38 cellular contexts compared by ENCODE assay signal in genomic region chr12:49899286-49899843, GRCh38. TPM values are rescaled to one million over a fixed set of nuclear protein-coding genes. Genes with fewer than 3 reads are reported as not detected.
"Had no signal": no experiment of that assay in that cellular context is flagged by ENCODE, and none has a peak within 500 bp of the region (broad histone marks: within the 10 kb centered on the region; RNA-seq: fewer than 3 reads in every experiment).

No MANE protein-coding gene starts in this region.

- H3K27ac ChIP-seq: body of pancreas, breast epithelium, KMS-11, PC-9, RWPE1, SJCRH30, SK-N-MC had no signal

- H3K4me3 Mint-ChIP-seq: activated CD4-positive, alpha-beta T cell treated with anti-CD3 and anti-CD28 coated beads for 36 hours; activated CD4-positive, alpha-beta T cell treated with anti-CD3 and anti-CD28 coated beads, Interleukin-2, amount 10 ng/mL, durations not matched to agents 7 days and 5 days; activated CD8-positive, alpha-beta T cell treated with anti-CD3 and anti-CD28 coated beads, Interleukin-2, amount 10 ng/mL, durations not matched to agents 7 days and 5 days; activated naive CD4-positive, alpha-beta T cell treated with anti-CD3 and anti-CD28 coated beads, Interleukin-2, amount 50 U/mL, for 24 hours; activated naive CD8-positive, alpha-beta T cell treated with anti-CD3 and anti-CD28 coated beads, Interleukin-2, amount 10 ng/mL, durations not matched to agents 7 days and 5 days; activated T-cell treated with anti-CD3 and anti-CD28 coated beads, Interleukin-2, amount 50 U/mL, for 24 hours had no signal

- DNase-seq: activated CD4-positive, alpha-beta T cell treated with anti-CD3 and anti-CD28 coated beads for 36 hours; activated CD4-positive, alpha-beta T cell treated with anti-CD3 and anti-CD28 coated beads, Interleukin-2, amount 10 ng/mL, durations not matched to agents 7 days and 5 days; activated CD4-positive, alpha-beta T cell treated with anti-CD3 and anti-CD28 coated beads, Interleukin-2, amount 50 U/mL, for 48 hours; activated CD8-positive, alpha-beta T cell treated with anti-CD3 and anti-CD28 coated beads, Interleukin-2, amount 10 ng/mL, durations not matched to agents 7 days and 5 days; activated gamma-delta T cell; activated naive CD4-positive, alpha-beta T cell treated with Interleukin-2 at 50 U/mL for 16 hours; activated naive CD8-positive, alpha-beta T cell treated with anti-CD3 and anti-CD28 coated beads, Interleukin-2, amount 10 ng/mL, durations not matched to agents 7 days and 5 days; activated T-cell treated with anti-CD3 and anti-CD28 coated beads, Interleukin-2, amount 50 U/mL, for 24 hours; amygdala; body of pancreas; NCI-H1092 treated with DMSO at 0.1 percent for 48 hours; NCI-H1417; NCI-H146; NCI-H187; NCI-H2029 treated with DMSO at 0.1 percent for 48 hours; NCI-H2107; NCI-H2171; NCI-H510A; NCI-H526; NCI-H748 treated with DMSO at 0.1 percent for 48 hours; NK-92 treated with Interleukin-12 subunit alpha and Interleukin-12 subunit beta, amount 100 ng/mL, for 24 hours; PC-9; Right ventricle myocardium superior; SJCRH30; T1000 had no signal

- H3K27me3 ChIP-seq: body of pancreas, SJCRH30 had no signal

- H3K9me3 Mint-ChIP-seq: activated CD4-positive, alpha-beta T cell treated with anti-CD3 and anti-CD28 coated beads, Interleukin-2, amount 10 ng/mL, durations not matched to agents 7 days and 5 days; activated naive CD4-positive, alpha-beta T cell treated with anti-CD3 and anti-CD28 coated beads, Interleukin-2, amount 50 U/mL, for 24 hours; activated naive CD8-positive, alpha-beta T cell treated with anti-CD3 and anti-CD28 coated beads, Interleukin-2, amount 10 ng/mL, durations not matched to agents 7 days and 5 days; activated T-cell treated with anti-CD3 and anti-CD28 coated beads, Interleukin-2, amount 50 U/mL, for 24 hours; activated T-helper 2 cell treated with anti-CD3 and anti-CD28 coated beads, Interferon-gamma antibody, Interleukin-2, Interleukin-4, amounts not matched to agents 10 μg/mL and 5 μg/mL and 100 μg/mL, durations not matched to agents 14 hours and 24 hours and 36 hours had no signal

- H3K9me3 ChIP-seq: body of pancreas, breast epithelium, SJCRH30 had no signal

- H3K27ac Mint-ChIP-seq: activated CD4-positive, alpha-beta T cell treated with anti-CD3 and anti-CD28 coated beads for 36 hours; activated CD4-positive, alpha-beta T cell treated with anti-CD3 and anti-CD28 coated beads, Interleukin-2, amount 10 ng/mL, durations not matched to agents 7 days and 5 days; activated CD8-positive, alpha-beta T cell treated with anti-CD3 and anti-CD28 coated beads, Interleukin-2, amount 10 ng/mL, durations not matched to agents 7 days and 5 days; activated naive CD4-positive, alpha-beta T cell treated with anti-CD3 and anti-CD28 coated beads, Interleukin-2, amount 50 U/mL, for 24 hours; activated naive CD8-positive, alpha-beta T cell treated with anti-CD3 and anti-CD28 coated beads, Interleukin-2, amount 10 ng/mL, durations not matched to agents 7 days and 5 days; activated T-cell treated with anti-CD3 and anti-CD28 coated beads, Interleukin-2, amount 50 U/mL, for 24 hours; activated T-helper 2 cell treated with anti-CD3 and anti-CD28 coated beads, Interferon-gamma antibody, Interleukin-2, Interleukin-4, amounts not matched to agents 10 μg/mL and 5 μg/mL and 100 μg/mL, durations not matched to agents 14 hours and 24 hours and 36 hours had no signal

- H3K27me3 Mint-ChIP-seq: activated CD4-positive, alpha-beta T cell treated with anti-CD3 and anti-CD28 coated beads for 36 hours; activated naive CD4-positive, alpha-beta T cell treated with anti-CD3 and anti-CD28 coated beads, Interleukin-2, amount 50 U/mL, for 24 hours had no signal

- H3K36me3 Mint-ChIP-seq: activated naive CD4-positive, alpha-beta T cell treated with anti-CD3 and anti-CD28 coated beads, Interleukin-2, amount 50 U/mL, for 24 hours; activated naive CD8-positive, alpha-beta T cell treated with anti-CD3 and anti-CD28 coated beads, Interleukin-2, amount 10 ng/mL, durations not matched to agents 7 days and 5 days had no signal

- H3K36me3 ChIP-seq: breast epithelium, SJCRH30 had no signal

- H3K4me3 ChIP-seq: body of pancreas, breast epithelium, PC-9, SJCRH30, SK-N-MC had no signal

- ATAC-seq: activated CD4-positive, alpha-beta T cell treated with anti-CD3 and anti-CD28 coated beads for 36 hours; activated CD4-positive, CD25-positive, alpha-beta regulatory T cell treated with anti-CD3 and anti-CD28 coated beads, Interleukin-2, amount 50 U/mL, for 24 hours; activated CD8-positive, alpha-beta T cell treated with anti-CD3 and anti-CD28 coated beads, Interleukin-2, amount 10 ng/mL, durations not matched to agents 7 days and 5 days; body of pancreas had no signal

RNA-seq across cellular contexts. Expression of gene FAIM2, which starts 4.3 kb away (rescaled TPM):
- total RNA-seq: PC-9 had no signal

RNA-seq across cellular contexts. Expression of gene AQP2, which starts 51.2 kb away (rescaled TPM):
- total RNA-seq: activated CD4-positive, alpha-beta T cell treated with anti-CD3 and anti-CD28 coated beads for 36 hours; activated CD4-positive, alpha-beta T cell treated with anti-CD3 and anti-CD28 coated beads, Interleukin-2, amount 10 ng/mL, durations not matched to agents 7 days and 5 days; activated CD8-positive, alpha-beta T cell treated with anti-CD3 and anti-CD28 coated beads, Interleukin-2, amount 10 ng/mL, durations not matched to agents 7 days and 5 days; activated naive CD8-positive, alpha-beta T cell treated with anti-CD3 and anti-CD28 coated beads, Interleukin-2, amount 10 ng/mL, durations not matched to agents 7 days and 5 days; activated T-helper 2 cell treated with anti-CD3 and anti-CD28 coated beads, Interferon-gamma antibody, Interleukin-2, Interleukin-4, amounts not matched to agents 10 μg/mL and 5 μg/mL and 100 μg/mL, durations not matched to agents 14 hours and 24 hours and 36 hours; astrocyte; body of pancreas; breast epithelium; cardiac septum; LHCN-M2; OCI-LY7; PC-9; Right ventricle myocardium superior; SJCRH30; T-helper 1 cell treated with Interleukin-12 subunit alpha and Interleukin-12 subunit beta and Interleukin-4 antibody, amounts not matched to agents 30 ng/mL and 1 ng/mL, for 36 hours; T-helper 2 cell treated with Interferon-gamma antibody and Interleukin-4, amounts not matched to agents 100 ng/mL and 5 ng/mL, for 36 hours had no signal
